1 cellular context compared by ENCODE assay signal in the genomic region with DNA sequence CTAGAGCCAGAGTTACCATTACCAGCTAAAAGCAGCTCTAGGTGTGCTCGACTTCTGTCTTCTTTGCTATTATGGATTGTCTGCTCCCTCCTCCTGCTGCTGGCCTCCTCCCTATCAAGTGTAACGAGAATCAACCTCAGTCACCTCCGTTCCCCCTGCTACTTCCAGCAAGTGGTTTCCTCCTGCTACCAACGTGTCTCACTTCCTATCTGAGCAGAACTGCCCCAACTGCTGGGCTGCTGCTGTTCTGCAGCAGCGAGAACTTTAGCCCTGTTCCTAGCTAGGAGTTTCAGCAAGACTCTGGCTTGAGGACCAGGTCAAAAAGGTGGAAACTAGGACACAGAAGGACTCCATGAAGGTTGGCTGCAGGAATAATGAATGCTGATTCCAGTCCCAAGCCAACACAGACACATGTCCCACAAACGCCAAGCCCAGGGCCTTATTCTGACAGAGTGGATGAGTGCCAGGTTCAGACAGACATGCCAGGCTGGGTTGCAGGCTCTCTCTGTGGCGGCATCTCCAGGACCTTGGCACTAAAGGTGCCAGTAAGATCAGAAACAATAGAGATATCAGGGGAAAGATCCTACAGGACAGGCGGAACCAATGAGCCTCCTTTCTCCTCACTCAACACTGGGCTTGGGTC.
TF ChIP-seq lines count a peak whose summit lies in the region.

No MANE protein-coding gene starts in this region.

TF ChIP-seq in SK-N-SH, 30 proteins besides CTCF, POLR2A, EP300 and RAD21 (continued from another document):
- TF ChIP-seq NFIC (IDR thresholded peaks at IDR 0.05; ENCODE audit: borderline replicate concordance) (no peak), ZBTB33 (IDR thresholded peaks at IDR 0.05; ENCODE audit: borderline replicate concordance, low read depth) (no peak), GATA2 (CRISPR knock-in tag; IDR thresholded peaks at IDR 0.05) (no peak), USF2 (IDR thresholded peaks at IDR 0.05; ENCODE audit: borderline replicate concordance, low read depth, low read length) (no peak), FOXJ3 (CRISPR knock-in tag; IDR thresholded peaks at IDR 0.05) (no peak)
